15 cellular contexts compared by ENCODE assay signal in the genomic region with DNA sequence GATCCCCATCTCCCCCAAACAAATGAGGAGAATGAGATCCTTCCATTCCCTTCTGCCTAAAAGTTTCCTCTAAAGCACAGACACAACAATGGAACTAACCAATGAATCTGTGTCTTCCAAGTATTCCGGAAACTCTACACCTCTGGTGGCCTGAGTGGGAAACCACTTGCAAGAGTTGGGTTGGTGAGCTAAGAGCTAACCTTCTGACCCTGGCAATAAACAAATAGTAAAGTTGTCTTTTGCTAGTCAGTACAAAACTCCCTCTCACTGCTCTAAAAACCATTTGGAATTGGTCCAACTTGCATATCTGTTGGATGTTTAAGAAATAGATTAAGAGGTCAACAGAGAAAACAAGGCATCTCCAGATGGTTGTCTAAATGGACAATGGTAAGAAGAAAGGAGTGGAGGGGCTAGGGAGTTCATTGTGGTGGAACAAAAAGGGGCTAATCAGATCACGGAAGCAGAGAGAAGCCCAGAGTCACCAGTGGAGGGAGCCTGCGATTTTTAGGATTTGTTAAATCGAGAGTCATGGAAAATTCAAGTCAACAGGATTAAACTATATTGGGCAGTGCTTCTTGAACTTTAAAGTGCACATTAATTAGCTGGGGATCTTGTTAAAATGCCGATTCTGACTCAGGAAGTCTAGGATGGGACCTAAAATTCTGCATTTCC.
A peak's percentile ranks its signal among the peaks of the same experiment; 100 is the strongest.
DNase-seq lines count a peak whose midpoint lies in the region; ATAC-seq and TF ChIP-seq lines count a peak whose summit lies in the region.
"Had no signal": no experiment of that assay in that cellular context is flagged by ENCODE, and none has a peak within 500 bp of the region (broad histone marks: within the 10 kb centered on the region; RNA-seq: fewer than 3 reads in every experiment).

No MANE protein-coding gene starts in this region.

- peak; percentile 28; the same call in 1 of the 2 replicates for TF ChIP-seq RAD21 in SK-N-SH (IDR thresholded peaks at IDR 0.05; ENCODE audit: low read length)

- no peaks in the 10 kb centered on the region for H4K20me1 ChIP-seq in SK-N-SH (ENCODE audit: insufficient read depth)

- H3K4me3 ChIP-seq in SK-N-SH (ENCODE audit: low read depth in 2 of 2, low read length in 1 of 2), result no peak overlapping the region
- no peak overlapping the region for H3K4me3 ChIP-seq in Panc1 (ENCODE audit: low read depth in 2 of 2, low read length in 2 of 2)
- no peak overlapping the region for H3K4me3 ChIP-seq in fibroblast of villous mesenchyme (ENCODE audit: low read depth, low read length)
- H3K4me3 ChIP-seq in vagina, result no peak overlapping the region
- H3K4me3 ChIP-seq: body of pancreas, dorsolateral prefrontal cortex had no signal

- H3K36me3 ChIP-seq in SK-N-SH (replicated peaks in 1 of 2; ENCODE audit: control insufficient read depth in 1 of 2, insufficient read depth in 2 of 2, low read length in 1 of 2) (no peaks in the 10 kb centered on the region), Panc1 (ENCODE audit: control insufficient read depth, insufficient read depth, low read length) (no peaks in the 10 kb centered on the region), vagina (no peaks in the 10 kb centered on the region)

- TF ChIP-seq EP300 in SK-N-SH (IDR thresholded peaks at IDR 0.05; ENCODE audit: borderline replicate concordance in 1 of 2, low read depth in 1 of 2, low read length in 1 of 2), result no peak

- intact Hi-C loops in Panc1 (cut with micrococcal nuclease; ENCODE audit: unreplicated experiment), result no loop called here
- intact Hi-C loops in vagina (cut with DNase I), result no loop called here

- H3K27ac ChIP-seq in SK-N-SH (ENCODE audit: low read depth in 2 of 2, low read length in 1 of 2) (no peak overlapping the region), Panc1 (ENCODE audit: low read length) (no peak overlapping the region), vagina (peak overlapping the region; percentile 27)
- H3K27ac ChIP-seq: body of pancreas, dorsolateral prefrontal cortex had no signal

- WGBS in SK-N-SH (ENCODE audit: low lambda C conversion rate), result 56% methylated on average over 5 of the region's 5 CpGs

- in situ Hi-C loops in Panc1 (cut with HindIII; ENCODE audit: low pct_unique_long_range_greater_than_20kb, low sequenced_read_pairs), result no loop called here

- TF ChIP-seq CTCF in SK-N-SH (IDR thresholded peaks at IDR 0.05), result peak; percentile 29
- peak; percentile 44 for TF ChIP-seq CTCF in Panc1 (IDR thresholded peaks at IDR 0.05)
- peak; percentile 31 for TF ChIP-seq CTCF in fibroblast of villous mesenchyme (IDR thresholded peaks at IDR 0.05; ENCODE audit: insufficient read depth, low read depth, low read length)
- TF ChIP-seq CTCF in vagina (IDR thresholded peaks at IDR 0.05), result no peak

- H3K9me3 ChIP-seq in SK-N-SH (no peaks in the 10 kb centered on the region), Panc1 (ENCODE audit: control insufficient read depth, insufficient read depth, low read depth, low read length) (no peaks in the 10 kb centered on the region), vagina (no peaks in the 10 kb centered on the region)
- H3K9me3 ChIP-seq: body of pancreas had no signal

- no TSS peak for BruUV-seq in Panc1 (replicated peaks; lab: Mats Ljungman, UMichigan)

- no peak for TF ChIP-seq POLR2A in vagina (IDR thresholded peaks at IDR 0.05)

- ATAC-seq in SK-N-SH treated with all-trans-retinoic acid at 6 μM for 48 hours (no peak), Panc1 (no peak), GM18502 (IDR thresholded peaks at IDR 0.05; ENCODE audit: poor library complexity, unreplicated experiment) (no peak)
- ATAC-seq: body of pancreas; stimulated activated naive CD8-positive, alpha-beta T cell treated with anti-CD3 and anti-CD28 coated beads, Interleukin-15, amount 100 ng/mL, for 72 hours had no signal

- DNase-seq in SK-N-SH (no peak), Panc1 (ENCODE audit: low read depth, low spot score) (no peak), fibroblast of villous mesenchyme (ENCODE audit: low read depth) (peak; percentile 91), vagina (ENCODE audit: extremely low spot score in 2 of 2) (no peak), NCI-H1048 (lab: John Stamatoyannopoulos, UW) (no peak), NCI-H187 (lab: John Stamatoyannopoulos, UW) (no peak)
- DNase-seq: activated CD4-positive, alpha-beta memory T cell treated with anti-CD3 and anti-CD28 coated beads for 36 hours; body of pancreas; dorsolateral prefrontal cortex; GOT3; NCI-H526; SHP77 treated with DMSO at 0.1 percent for 48 hours; stimulated activated naive CD8-positive, alpha-beta T cell treated with anti-CD3 and anti-CD28 coated beads, Interleukin-15, amount 100 ng/mL, for 72 hours had no signal

- no peak overlapping the region for H2AFZ ChIP-seq in SK-N-SH (ENCODE audit: low read depth)

- H3K79me2 ChIP-seq in SK-N-SH (ENCODE audit: insufficient read depth), result no peaks in the 10 kb centered on the region

- no peaks in the 10 kb centered on the region for H3K9me2 ChIP-seq in SK-N-SH

- POLR2A ChIA-PET in SK-N-SH (lab: Yijun Ruan, JAX) (no interaction called here), Panc1 (lab: Charles Lee) (no interaction called here)

- H3K27me3 ChIP-seq in SK-N-SH (ENCODE audit: insufficient read depth) (no peaks in the 10 kb centered on the region), Panc1 (ENCODE audit: control insufficient read depth, insufficient read depth, low read length) (no peaks in the 10 kb centered on the region), vagina (no peaks in the 10 kb centered on the region)
- H3K27me3 ChIP-seq: body of pancreas had no signal

- no peaks in the 10 kb centered on the region for H3F3A ChIP-seq in SK-N-SH (replicated peaks; ENCODE audit: insufficient read depth)

- no peak overlapping the region for H3K9ac ChIP-seq in SK-N-SH

- H3K4me2 ChIP-seq in SK-N-SH, result no peak overlapping the region

- H3K4me1 ChIP-seq in SK-N-SH (ENCODE audit: control insufficient read depth in 1 of 2, insufficient read depth in 2 of 2, low read depth in 1 of 2, low read length in 1 of 2) (no peaks in the 10 kb centered on the region), Panc1 (ENCODE audit: control insufficient read depth, insufficient read depth, low read length) (no peaks in the 10 kb centered on the region), vagina (peaks cover 17% of the 10 kb centered on the region)
- H3K4me1 ChIP-seq: body of pancreas had no signal

- CTCF ChIA-PET in SK-N-SH (lab: Yijun Ruan, JAX), result interaction anchor here (0.9 to 1.0 kb wide), 3 partner anchors 9 to 490 kb away, joined by 3 to 4 read pairs (median 3); no protein-coding TSS in a partner anchor
- CTCF ChIA-PET in Panc1 (lab: Charles Lee), result no interaction called here

TF ChIP-seq in SK-N-SH, 30 proteins besides CTCF, POLR2A, EP300 and RAD21 (continues in another document):
- TF ChIP-seq MEF2A (IDR thresholded peaks at IDR 0.05; ENCODE audit: borderline replicate concordance, low read depth), result no peak
- no peak for TF ChIP-seq SIN3A (IDR thresholded peaks at IDR 0.05; ENCODE audit: borderline replicate concordance, low read depth, low read length)

TF ChIP-seq in SK-N-SH treated with all-trans-retinoic acid at 6 μM for 48 hours, 23 proteins besides CTCF, POLR2A, EP300 and RAD21 (continues in another document):
- no peak for TF ChIP-seq CSDC2 (CRISPR knock-in tag; IDR thresholded peaks at IDR 0.05)
- TF ChIP-seq ZFP3 (CRISPR knock-in tag; IDR thresholded peaks at IDR 0.05), result no peak
- TF ChIP-seq ISL1 (CRISPR knock-in tag; IDR thresholded peaks at IDR 0.05), result no peak
- TF ChIP-seq BACH2 (CRISPR knock-in tag; IDR thresholded peaks at IDR 0.05; ENCODE audit: borderline replicate concordance), result no peak
- no peak for TF ChIP-seq TCF4 (CRISPR knock-in tag; IDR thresholded peaks at IDR 0.05; ENCODE audit: borderline replicate concordance)
- TF ChIP-seq ZNF8 (CRISPR knock-in tag; IDR thresholded peaks at IDR 0.05), result no peak
- no peak for TF ChIP-seq ZC3H10 (CRISPR knock-in tag; IDR thresholded peaks at IDR 0.05)
- no peak for TF ChIP-seq ESRRG (CRISPR knock-in tag; IDR thresholded peaks at IDR 0.05)
- no peak for TF ChIP-seq GLIS3 (CRISPR knock-in tag; IDR thresholded peaks at IDR 0.05)
- no peak for TF ChIP-seq POU6F1 (CRISPR knock-in tag; IDR thresholded peaks at IDR 0.05; ENCODE audit: borderline replicate concordance, low read depth)
- TF ChIP-seq TSHZ2 (CRISPR knock-in tag; IDR thresholded peaks at IDR 0.05), result no peak
- TF ChIP-seq RARB (CRISPR knock-in tag; IDR thresholded peaks at IDR 0.05), result no peak

Comparison
In these comparisons a context has a peak if more than half of its experiments do, and no peak if none do; other contexts are left out.
1. CTCF ChIP-seq: peak in SK-N-SH (single experiment), Panc1 (single experiment) and fibroblast of villous mesenchyme (single experiment); none in vagina (0 of 3).